In genomic region chrX:10117301-10117700, GRCh38 we compare ENCODE assay signal across 11 cellular contexts.
A peak's percentile ranks its signal among the peaks of the same experiment; 100 is the strongest.
DNase-seq lines count a peak whose midpoint lies in the region; ATAC-seq and TF ChIP-seq lines count a peak whose summit lies in the region.
"Had no signal": no experiment of that assay in that cellular context is flagged by ENCODE, and none has a peak within 500 bp of the region (broad histone marks: within the 10 kb centered on the region; RNA-seq: fewer than 3 reads in every experiment).

No MANE protein-coding gene starts in this region.

- peaks cover 72 to 93% (median 83%) of the 10 kb centered on the region in 10 experiments for H3K4me1 ChIP-seq in BLaER1 treated with 17β-estradiol and CSF1 and Interleukin-3, amounts not matched to agents 10 nM and 100 nM
- peaks cover 39% of the 10 kb centered on the region for H3K4me1 ChIP-seq in OCI-LY3 (ENCODE audit: low read length)
- H3K4me1 ChIP-seq in stomach smooth muscle (ENCODE audit: control insufficient read depth, insufficient read depth, low read length), result peaks cover 34% of the 10 kb centered on the region
- H3K4me1 ChIP-seq: BE2C had no signal

- H3K9ac ChIP-seq in BLaER1 treated with 17β-estradiol and CSF1 and Interleukin-3, amounts not matched to agents 10 nM and 100 nM, result peak overlapping the region in 10 of 11 experiments; percentile 17 to 50 (median 37); a peak in 11 of 22 replicates
- H3K9ac ChIP-seq in OCI-LY3 (ENCODE audit: low read length) (no peak overlapping the region), stomach smooth muscle (ENCODE audit: low read length in 2 of 2) (no peak overlapping the region)

- peak overlapping the region in 10 of 11 experiments; percentile 15 to 67 (median 46); a peak in 18 of 22 replicates for H3K27ac ChIP-seq in BLaER1 treated with 17β-estradiol and CSF1 and Interleukin-3, amounts not matched to agents 10 nM and 100 nM
- H3K27ac ChIP-seq in OCI-LY3 (ENCODE audit: low read length), result no peak overlapping the region
- peak overlapping the region; percentile 31 for H3K27ac ChIP-seq in stomach smooth muscle (ENCODE audit: low read length)

- peaks cover 0 to 15% (median 4%) of the 10 kb centered on the region in 11 experiments; a peak in 8 of 22 replicates for H4K20me1 ChIP-seq in BLaER1 treated with 17β-estradiol and CSF1 and Interleukin-3, amounts not matched to agents 10 nM and 100 nM
- H4K20me1 ChIP-seq in OCI-LY3 (ENCODE audit: insufficient read depth, low read length), result peaks cover 8% of the 10 kb centered on the region; the same call in 1 of the 2 replicates

- DNase-seq in middle frontal gyrus (ENCODE audit: extremely low spot score, low spot score) (no peak), NCI-H2029 (lab: John Stamatoyannopoulos, UW) (no peak)
- DNase-seq: BE2C, DMS53, HCEC 1CT, HFFc6 had no signal

- peaks cover 0 to 7% (median 0%) of the 10 kb centered on the region in 11 experiments; a peak in 1 of 22 replicates for H3K9me3 ChIP-seq in BLaER1 treated with 17β-estradiol and CSF1 and Interleukin-3, amounts not matched to agents 10 nM and 100 nM (replicated peaks in 1 of 11)
- H3K9me3 ChIP-seq in OCI-LY3 (ENCODE audit: insufficient read depth, low read length) (no peaks in the 10 kb centered on the region), iPS-18c (ENCODE audit: control insufficient read depth, insufficient read depth, low read length) (peaks cover 33% of the 10 kb centered on the region), stomach smooth muscle (ENCODE audit: control insufficient read depth in 2 of 2, low read length in 2 of 2) (no peaks in the 10 kb centered on the region)
- H3K9me3 ChIP-seq: BE2C had no signal

- H3K4me3 ChIP-seq in BLaER1 treated with 17β-estradiol and CSF1 and Interleukin-3, amounts not matched to agents 10 nM and 100 nM, result peak overlapping the region in 1 of 10 experiments; percentile 8; a peak in 1 of 20 replicates
- H3K4me3 ChIP-seq in OCI-LY3 (ENCODE audit: low read length), result no peak overlapping the region
- H3K4me3 ChIP-seq in iPS-18c (ENCODE audit: insufficient read depth, low read depth, low read length), result peak overlapping the region; percentile 15; the same call in 1 of the 2 replicates
- H3K4me3 ChIP-seq in stomach smooth muscle (ENCODE audit: low read length in 2 of 2), result no peak overlapping the region

- peak overlapping the region; percentile 59 to 87 (median 79) for H3K4me2 ChIP-seq in BLaER1 treated with 17β-estradiol and CSF1 and Interleukin-3, amounts not matched to agents 10 nM and 100 nM
- H3K4me2 ChIP-seq in OCI-LY3 (ENCODE audit: low read length), result peak overlapping the region; percentile 57; the same call in 1 of the 2 replicates

- H3K36me3 ChIP-seq in BLaER1 treated with 17β-estradiol and CSF1 and Interleukin-3, amounts not matched to agents 10 nM and 100 nM, result peaks cover 0 to 10% (median 7%) of the 10 kb centered on the region in 11 experiments; a peak in 5 of 22 replicates
- no peaks in the 10 kb centered on the region for H3K36me3 ChIP-seq in OCI-LY3 (replicated peaks; ENCODE audit: low read depth, low read length)
- H3K36me3 ChIP-seq in stomach smooth muscle (ENCODE audit: control insufficient read depth in 2 of 2, insufficient read depth in 2 of 2, low read length in 2 of 2), result peaks cover 4 to 6% of the 10 kb centered on the region in 2 donors
- H3K36me3 ChIP-seq: BE2C had no signal

- TF ChIP-seq CTCF in OCI-LY3 (IDR thresholded peaks at IDR 0.05; ENCODE audit: low read depth, low read length), result no peak

- H2AFZ ChIP-seq in OCI-LY3 (ENCODE audit: low read depth, low read length), result no peak overlapping the region

- ATAC-seq in HG03439 (IDR thresholded peaks at IDR 0.05; ENCODE audit: unreplicated experiment), result no peak

- H3K27me3 ChIP-seq in BLaER1 treated with 17β-estradiol and CSF1 and Interleukin-3, amounts not matched to agents 10 nM and 100 nM, result peaks cover 0 to 6% (median under 1%) of the 10 kb centered on the region in 11 experiments; a peak in 13 of 22 replicates
- H3K27me3 ChIP-seq in OCI-LY3 (ENCODE audit: low read depth, low read length) (peaks cover 54% of the 10 kb centered on the region), stomach smooth muscle (ENCODE audit: control insufficient read depth in 1 of 2, insufficient read depth in 2 of 2, low read length in 2 of 2) (peaks cover 0 to 3% of the 10 kb centered on the region in 2 donors)
- H3K27me3 ChIP-seq: BE2C had no signal

- H3K79me2 ChIP-seq in OCI-LY3 (ENCODE audit: low read length), result no peaks in the 10 kb centered on the region

Comparison
In these comparisons a context has a peak if more than half of its experiments do, and no peak if none do; other contexts are left out.
1. H3K9ac ChIP-seq: peak in BLaER1 treated with 17β-estradiol and CSF1 and Interleukin-3, amounts not matched to agents 10 nM and 100 nM (10 of 11); none in OCI-LY3 (single experiment) and stomach smooth muscle (0 of 2).